Comparison of ENCODE assay signal across 18 cellular contexts in genomic region chr18:78995740-78996395, GRCh38. TPM values are rescaled to one million over a fixed set of nuclear protein-coding genes. Genes with fewer than 3 reads are reported as not detected.
DNase-seq lines count a peak whose midpoint lies in the region; ATAC-seq, FAIRE-seq and TF ChIP-seq lines count a peak whose summit lies in the region.
"Had no signal": no experiment of that assay in that cellular context is flagged by ENCODE, and none has a peak within 500 bp of the region (broad histone marks: within the 10 kb centered on the region; RNA-seq: fewer than 3 reads in every experiment).

No MANE protein-coding gene starts in this region.

- H3K14ac ChIP-seq in H1 (ENCODE audit: insufficient read length) (no peak overlapping the region), neuronal stem cell (ENCODE audit: low read length) (peak overlapping the region; percentile 48)

- no peak overlapping the region for H4K5ac ChIP-seq in H1 (ENCODE audit: insufficient read length, low read depth, low read length)

- H2BK120ac ChIP-seq in H1 (replicated peaks; ENCODE audit: low read depth, low read length) = no peak overlapping the region
- no peak overlapping the region for H2BK120ac ChIP-seq in neuronal stem cell (ENCODE audit: low read depth, low read length)

- H3K4me1 Mint-ChIP-seq in Calu3 (ENCODE audit: low read depth, unreplicated experiment) = no peaks in the 10 kb centered on the region
- no peaks in the 10 kb centered on the region for H3K4me1 Mint-ChIP-seq in activated T-helper 17 cell treated with anti-CD3 and anti-CD28 coated beads, Interleukin-2, amount 50 U/mL, for 72 hours

- no peak overlapping the region for H3K56ac ChIP-seq in H1 (replicated peaks; ENCODE audit: insufficient read length, low read depth, low read length)

- POLR2A ChIA-PET in H1 (lab: Charles Lee; ENCODE audit: partially characterized antibody) = interaction anchor here (0.9 kb wide), 1 partner anchor 10 kb away, joined by 3 read pairs; no protein-coding TSS in a partner anchor

- H2BK20ac ChIP-seq in H1 (ENCODE audit: low read length) = no peak overlapping the region

- TF ChIP-seq POLR2A in H1 (IDR thresholded peaks at IDR 0.05; ENCODE audit: control extremely low read depth in 1 of 2, low read depth in 2 of 2, low read length in 2 of 2) = no peak

- CTCF ChIA-PET in Calu3 (lab: Charles Lee) = no interaction called here
- CTCF ChIA-PET in H1 (lab: Charles Lee; ENCODE audit: partially characterized antibody) = interaction anchor here (1.6 to 2.2 kb wide), 2 partner anchors 9 to 11 kb away, joined by 4 to 10 read pairs; no protein-coding TSS in a partner anchor

- H3K79me1 ChIP-seq in H1 (ENCODE audit: low read depth, low read length) = peaks cover 12% of the 10 kb centered on the region
- peaks cover 14% of the 10 kb centered on the region for H3K79me1 ChIP-seq in neuronal stem cell (ENCODE audit: low read depth, low read length)

- H4K91ac ChIP-seq in H1 (replicated peaks; ENCODE audit: insufficient read length, low read length) (no peak overlapping the region), neuronal stem cell (ENCODE audit: low read depth, low read length, poor library complexity) (no peak overlapping the region)

- H3K9me3 Mint-ChIP-seq in Calu3 (ENCODE audit: low read depth, unreplicated experiment) = no peaks in the 10 kb centered on the region
- no peaks in the 10 kb centered on the region for H3K9me3 Mint-ChIP-seq in activated T-helper 17 cell treated with anti-CD3 and anti-CD28 coated beads, Interleukin-2, amount 50 U/mL, for 72 hours
- H3K9me3 Mint-ChIP-seq: CD4-positive, alpha-beta T cell had no signal

- H3K27ac Mint-ChIP-seq in Calu3 (ENCODE audit: unreplicated experiment) = no peak overlapping the region
- no peak overlapping the region for H3K27ac Mint-ChIP-seq in activated T-helper 17 cell treated with anti-CD3 and anti-CD28 coated beads, Interleukin-2, amount 50 U/mL, for 72 hours
- H3K27ac Mint-ChIP-seq: CD4-positive, alpha-beta T cell had no signal

- 0 out of 2 replicates have a peak overlapping the region, but pooled peaks have one; percentile 53 for H2AK5ac ChIP-seq in H1 (ENCODE audit: low read depth, low read length)
- no peak overlapping the region for H2AK5ac ChIP-seq in neuronal stem cell (ENCODE audit: low read depth, low read length)

- peaks cover 14 to 29% of the 10 kb centered on the region in 2 experiments for H4K20me1 ChIP-seq in H1 (replicated peaks in 1 of 2; ENCODE audit: control insufficient read depth in 1 of 2, insufficient read depth in 2 of 2, low read length in 2 of 2)

- no peak overlapping the region for H2BK15ac ChIP-seq in H1 (ENCODE audit: low read length)
- H2BK15ac ChIP-seq in neuronal stem cell (ENCODE audit: low read length) = no peak overlapping the region

- H3K4me3 Mint-ChIP-seq in Calu3 (ENCODE audit: low read depth, unreplicated experiment) = no peak overlapping the region
- no peak overlapping the region for H3K4me3 Mint-ChIP-seq in activated T-helper 17 cell treated with anti-CD3 and anti-CD28 coated beads, Interleukin-2, amount 50 U/mL, for 72 hours
- H3K4me3 Mint-ChIP-seq: CD4-positive, alpha-beta T cell had no signal

- no peak for TF ChIP-seq RAD21 in H1 (IDR thresholded peaks at IDR 0.05 in 1 of 2, conservative IDR thresholded peaks at IDR 0.05 in 1 of 2; ENCODE audit: low read depth in 2 of 2, low read length in 2 of 2)

- no peak overlapping the region for H2AFZ ChIP-seq in H1 (ENCODE audit: low read length)
- no peak overlapping the region for H2AFZ ChIP-seq in neuronal stem cell (ENCODE audit: low read length)
- H2AFZ ChIP-seq: PC-9 had no signal

- WGBS in H1 (ENCODE audit: extremely low coverage in 1 of 2, insufficient coverage in 1 of 2, insufficient read length in 1 of 2, insufficient replicate concordance in 2 of 2, low coverage in 1 of 2, low lambda C conversion rate in 2 of 2, missing lambda C conversion rate in 1 of 2), 2 experiments = 94% methylated on average over 22 of the region's 22 CpGs; no CpG with 5 or more reads in 1 of the 2 experiments
- no CpG with 5 or more reads among the region's 22 CpGs for WGBS in neuronal stem cell (ENCODE audit: extremely low coverage in 2 of 2, insufficient read length in 2 of 2, insufficient replicate concordance in 1 of 2), 2 donors

- H3K36me3 ChIP-seq in H1 (ENCODE audit: control insufficient read depth in 2 of 4, insufficient read depth in 4 of 4, low read length in 3 of 4) (peaks cover 14 to 84% (median 47%) of the 10 kb centered on the region in 4 experiments; a peak in 7 of 8 replicates), neuronal stem cell (replicated peaks in 1 of 2; ENCODE audit: control insufficient read depth in 2 of 2, insufficient read depth in 2 of 2, low read length in 2 of 2) (peaks cover 0 to 37% of the 10 kb centered on the region in 2 donors)
- H3K36me3 ChIP-seq: MG63 had no signal

- H3K4me2 ChIP-seq in H1 (ENCODE audit: insufficient read depth in 1 of 2, low read depth in 2 of 2, low read length in 2 of 2) = no peak overlapping the region
- H3K4me2 ChIP-seq in neuronal stem cell (ENCODE audit: insufficient read depth, low read length, poor library complexity, severe bottlenecking) = no peak overlapping the region
- H3K4me2 ChIP-seq: KMS-11, PC-9, SK-N-SH had no signal

- no peaks in the 10 kb centered on the region; a peak in 1 of 4 replicates for H3K9me3 ChIP-seq in H1 (ENCODE audit: insufficient read depth in 2 of 2, low read depth in 1 of 2, low read length in 1 of 2)
- peaks cover 0 to 1% of the 10 kb centered on the region in 2 donors for H3K9me3 ChIP-seq in neuronal stem cell (replicated peaks in 1 of 2; ENCODE audit: control insufficient read depth in 2 of 2, insufficient read depth in 1 of 2, low read depth in 1 of 2, low read length in 2 of 2)
- H3K9me3 ChIP-seq: MG63, SK-N-SH had no signal

- H3K9ac ChIP-seq in H1 (replicated peaks in 1 of 4; ENCODE audit: extremely low read depth in 1 of 4, low read depth in 3 of 4, low read length in 3 of 4) (no peak overlapping the region), neuronal stem cell (ENCODE audit: low read depth, low read length, poor library complexity) (no peak overlapping the region)
- H3K9ac ChIP-seq: KMS-11, SK-N-SH had no signal

- H3K4ac ChIP-seq in H1 (replicated peaks; ENCODE audit: insufficient read length, low read depth, low read length) (no peak overlapping the region), neuronal stem cell (ENCODE audit: low read length) (no peak overlapping the region)

- no peak for TF ChIP-seq EP300 in H1 (IDR thresholded peaks at IDR 0.05; ENCODE audit: borderline replicate concordance in 1 of 2, low read depth in 2 of 2, low read length in 2 of 2)

- H4K8ac ChIP-seq in H1 (ENCODE audit: extremely low read depth, insufficient read depth, low read length) (no peak overlapping the region), neuronal stem cell (ENCODE audit: low read depth, low read length) (no peak overlapping the region)

- no peak for ATAC-seq in activated T-helper 17 cell treated with anti-CD3 and anti-CD28 coated beads, Interleukin-2, amount 50 U/mL, for 72 hours (replicated peaks)
- ATAC-seq: Right ventricle myocardium inferior had no signal

- no peak overlapping the region for H3K18ac ChIP-seq in H1 (ENCODE audit: extremely low read depth, low read length)
- H3K18ac ChIP-seq in neuronal stem cell (ENCODE audit: low read length) = no peak overlapping the region

- H2BK12ac ChIP-seq in H1 (ENCODE audit: low read depth, low read length) (no peak overlapping the region), neuronal stem cell (ENCODE audit: low read length) (no peak overlapping the region)

- no peak overlapping the region for H3K4me3 ChIP-seq in H1 (ENCODE audit: extremely low read depth in 1 of 4, insufficient read depth in 2 of 4, low read depth in 3 of 4, low read length in 4 of 4)
- no peak overlapping the region for H3K4me3 ChIP-seq in neuronal stem cell (ENCODE audit: low read length in 2 of 2)
- H3K4me3 ChIP-seq: MG63, PC-9 had no signal

- intact Hi-C loops in Calu3 (cut with micrococcal nuclease; ENCODE audit: unreplicated experiment) = no loop called here

- H3K36me3 Mint-ChIP-seq in Calu3 (ENCODE audit: insufficient read depth, unreplicated experiment) = peaks cover 5% of the 10 kb centered on the region
- no peaks in the 10 kb centered on the region for H3K36me3 Mint-ChIP-seq in activated T-helper 17 cell treated with anti-CD3 and anti-CD28 coated beads, Interleukin-2, amount 50 U/mL, for 72 hours (ENCODE audit: low read depth)

- H2BK5ac ChIP-seq in H1 (ENCODE audit: low read depth, low read length) (peak overlapping the region; percentile 9; the same call in 1 of the 2 replicates), neuronal stem cell (ENCODE audit: low read length) (no peak overlapping the region)

- H3K27me3 ChIP-seq in H1 (replicated peaks in 1 of 4; ENCODE audit: control insufficient read depth in 3 of 4, extremely low read depth in 1 of 4, insufficient read depth in 3 of 4, low read length in 3 of 4) = no peaks in the 10 kb centered on the region
- H3K27me3 ChIP-seq in neuronal stem cell (ENCODE audit: control insufficient read depth in 3 of 3, insufficient read depth in 3 of 3, low read depth in 1 of 3, low read length in 3 of 3) = peaks cover 0 to 17% (median 0%) of the 10 kb centered on the region in 3 experiments

- peaks cover 0 to 60% of the 10 kb centered on the region in 2 experiments; a peak in 2 of 4 replicates for H3K79me2 ChIP-seq in H1 (ENCODE audit: control insufficient read depth in 1 of 2, insufficient read depth in 2 of 2, low read length in 2 of 2)

- TF ChIP-seq CTCF in Calu3 (IDR thresholded peaks at IDR 0.05; ENCODE audit: unreplicated experiment) (no peak), H1 (IDR thresholded peaks at IDR 0.05; ENCODE audit: control extremely low read depth in 1 of 3, insufficient read depth in 1 of 3, low read depth in 1 of 3, low read length in 3 of 3) (no peak)

- H3K27ac ChIP-seq in H1 (ENCODE audit: low read depth, low read length) (no peak overlapping the region), neuronal stem cell (replicated peaks; ENCODE audit: low read length) (no peak overlapping the region)
- H3K27ac ChIP-seq: KMS-11, PC-9 had no signal

- no peak for FAIRE-seq in H1 (lab: Jason Lieb, UNC)

- H3K23ac ChIP-seq in H1 (ENCODE audit: insufficient read length) (no peak overlapping the region), neuronal stem cell (ENCODE audit: low read depth, low read length, poor library complexity) (no peak overlapping the region)

- H3K4me1 ChIP-seq in H1 (replicated peaks in 1 of 4; ENCODE audit: control insufficient read depth in 3 of 4, insufficient read depth in 4 of 4, low read length in 3 of 4) (peaks cover 0 to 4% (median 2%) of the 10 kb centered on the region in 4 experiments; a peak in 2 of 7 replicates), neuronal stem cell (ENCODE audit: control insufficient read depth in 2 of 2, insufficient read depth in 1 of 2, low read depth in 1 of 2, low read length in 2 of 2) (peaks cover 0 to 2% of the 10 kb centered on the region in 2 donors)

- no peaks in the 10 kb centered on the region for H3K27me3 Mint-ChIP-seq in Calu3 (ENCODE audit: unreplicated experiment)
- peaks cover 8% of the 10 kb centered on the region for H3K27me3 Mint-ChIP-seq in activated T-helper 17 cell treated with anti-CD3 and anti-CD28 coated beads, Interleukin-2, amount 50 U/mL, for 72 hours

- DNase-seq in Calu3 = peak; percentile 4
- peak; percentile 44 for DNase-seq in NCI-H1092 (lab: John Stamatoyannopoulos, UW)
- DNase-seq in H1 (ENCODE audit: low read depth in 1 of 2, low spot score in 2 of 2) = no peak
- no peak for DNase-seq in neuronal stem cell (ENCODE audit: low spot score)
- no peak for DNase-seq in NCI-H1694 (lab: John Stamatoyannopoulos, UW)
- no peak for DNase-seq in C1 segment of cervical spinal cord (lab: John Stamatoyannopoulos, UW)
- DNase-seq in HCEC 1CT = no peak
- DNase-seq: CD4-positive, alpha-beta T cell; MG63; NCI-H1105 treated with DMSO at 0.1 percent for 48 hours; NCI-H2029 treated with DMSO at 0.1 percent for 48 hours; NCI-H748 treated with DMSO at 0.1 percent for 48 hours; PC-9; SK-N-SH had no signal

- BruUV-seq in Calu3 (replicated peaks; lab: Mats Ljungman, UMichigan) = no TSS peak

- no peaks in the 10 kb centered on the region for H3K23me2 ChIP-seq in H1 (ENCODE audit: low read depth, low read length)

RNA-seq across cellular contexts. Expression of gene SALL3, which starts 16.2 kb away (rescaled TPM):
- not detected in 2 replicates for total RNA-seq in Calu3 (2022)
- 46.4 and 54.5 TPM in 2 replicates for total RNA-seq in H1 (2021; fragmentation: NEBNext Ultra II Directional; extraction: Animal tissue kit (Norgen Biotek cat#: 25700))
- polyA plus RNA-seq in H1 (2011; rRNA removed) = 10.5 and 24.5 TPM in 2 replicates
- 13.8 TPM for polyA plus RNA-seq in H1 (2011; cell fraction: cytosol; rRNA removed)
- 44.0 TPM for polyA plus RNA-seq in H1 (2011; cell fraction: nucleus; rRNA removed)
- 21.6 to 25.4 TPM (median 23.5 TPM) in 4 replicates for polyA plus RNA-seq in H1 (2012, experiment 1 of 2)
- 10.1 TPM for polyA plus RNA-seq in H1 (2012, experiment 2 of 2)
- polyA plus RNA-seq in H1 (2013, experiment 1 of 2) = 19.9 TPM
- polyA plus RNA-seq in H1 (2013, experiment 2 of 2) = 18.1 TPM
- 8.5 and 12.3 TPM in 2 replicates for polyA minus RNA-seq in H1 (2011; rRNA and poly(A)+ RNA removed)
- 41.6 TPM for polyA minus RNA-seq in H1 (2011; cell fraction: cytosol; rRNA and poly(A)+ RNA removed)
- polyA minus RNA-seq in H1 (2011; cell fraction: nucleus; rRNA and poly(A)+ RNA removed) = 48.0 TPM
- polyA plus RNA-seq in neuronal stem cell (2013, experiment 1 of 2) = 10.3 TPM
- 10.9 TPM for polyA plus RNA-seq in neuronal stem cell (2013, experiment 2 of 2)
- not detected for total RNA-seq in activated T-helper 17 cell treated with anti-CD3 and anti-CD28 coated beads, Interleukin-2, amount 50 U/mL, for 72 hours
- total RNA-seq: A673, PC-9 had no signal
- polyA plus RNA-seq: SK-N-SH had no signal

Comparison
In these comparisons a context has a peak if more than half of its experiments do, and no peak if none do; other contexts are left out.
1. DNase-seq: peak in Calu3 (single experiment) and NCI-H1092 (single experiment); none in H1 (0 of 2), neuronal stem cell (single experiment), NCI-H1694 (single experiment), C1 segment of cervical spinal cord (0 of 14) and HCEC 1CT (single experiment).
2. RNA of gene SALL3, which starts 16.2 kb away (total RNA-seq): 46.4 to 54.5 TPM in H1; not detected in activated T-helper 17 cell treated with anti-CD3 and anti-CD28 coated beads, Interleukin-2, amount 50 U/mL, for 72 hours and not detected in Calu3; every median in the first group is over 10 times any median in the second.